Comparison of ENCODE assay signal across 2 cellular contexts in genomic region chr19:10526887-10527286, GRCh38.
TF ChIP-seq lines count a peak whose summit lies in the region.

No MANE protein-coding gene starts in this region.

TF ChIP-seq in HEK293, 187 proteins besides CTCF, POLR2A, EP300 and RAD21:
- peak; percentile 81 for TF ChIP-seq PRDM10 (tag by site-specific recombination; IDR thresholded peaks at IDR 0.05)

TF ChIP-seq in K562, 482 proteins besides CTCF, POLR2A, EP300 and RAD21:
- TF ChIP-seq PRDM10 (IDR thresholded peaks at IDR 0.05; ENCODE audit: partially characterized antibody): peak; percentile 59
